In the genomic region with DNA sequence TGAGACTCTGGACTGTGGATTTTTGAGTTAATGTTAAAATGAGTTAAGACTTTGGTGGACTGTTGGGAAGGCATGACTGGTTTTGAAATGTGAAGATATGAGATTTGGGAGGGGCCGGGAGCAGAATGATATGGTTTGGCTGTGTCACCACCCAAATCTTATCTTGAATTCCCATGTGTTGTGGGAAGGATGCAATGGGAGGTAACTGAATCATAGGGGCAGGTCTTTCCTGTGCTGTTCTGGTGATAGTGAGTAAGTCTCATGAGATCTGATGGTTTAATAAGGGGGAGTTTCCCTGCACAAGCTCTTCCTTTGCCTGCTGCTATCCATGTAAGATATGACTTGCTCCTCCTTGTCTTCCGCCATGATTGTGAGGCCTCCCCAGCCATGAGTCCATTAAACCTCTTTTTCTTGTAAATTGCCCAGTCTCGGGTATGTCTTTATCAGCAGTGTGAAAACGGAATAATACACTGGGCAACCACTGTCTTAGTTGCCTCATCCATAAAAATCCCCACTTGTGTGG, we compare ENCODE assay signal across 3 cellular contexts. TPM values are rescaled to one million over a fixed set of nuclear protein-coding genes. Genes with fewer than 3 reads are reported as not detected.
"Had no signal": no experiment of that assay in that cellular context is flagged by ENCODE, and none has a peak within 500 bp of the region (broad histone marks: within the 10 kb centered on the region; RNA-seq: fewer than 3 reads in every experiment).

No MANE protein-coding gene starts in this region.

RNA-seq across cellular contexts. Expression of a gene that starts 59.4 kb away (rescaled TPM):
- total RNA-seq: HepG2, HT-29 had no signal
- polyA plus RNA-seq: HepG2, IgD-negative memory B cell had no signal
